Comparison of ENCODE assay signal across 14 cellular contexts in the genomic region with DNA sequence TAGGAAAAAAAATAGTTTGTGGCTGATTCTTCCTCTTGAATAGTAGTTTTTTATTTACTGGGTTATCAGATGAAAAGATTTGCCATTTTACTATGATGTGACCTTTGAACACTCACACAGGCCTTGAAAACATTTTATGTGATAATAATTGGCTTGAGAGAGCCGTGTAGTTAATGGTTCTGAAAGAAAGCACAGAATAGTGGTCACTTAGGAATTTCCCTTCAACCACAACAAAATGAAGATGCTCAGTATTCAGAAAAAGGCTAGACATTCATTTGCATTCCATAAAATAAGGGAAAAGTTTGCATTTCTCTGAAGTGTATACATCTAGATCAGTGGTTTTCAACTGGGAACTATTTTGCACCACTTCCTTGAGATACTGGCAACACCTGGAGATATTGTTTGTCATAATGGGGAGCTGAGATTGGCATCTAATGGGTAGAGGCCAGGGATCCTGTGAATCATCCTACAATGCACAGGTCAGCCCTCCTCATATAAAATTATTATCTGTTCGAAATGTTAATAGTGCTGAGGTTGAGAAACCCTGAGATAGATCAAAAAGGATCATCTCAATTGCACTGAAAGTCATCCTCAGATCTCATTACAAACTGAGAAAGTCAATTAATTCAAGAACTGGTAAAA.
DNase-seq lines count a peak whose midpoint lies in the region; ATAC-seq lines count a peak whose summit lies in the region.
"Had no signal": no experiment of that assay in that cellular context is flagged by ENCODE, and none has a peak within 500 bp of the region (broad histone marks: within the 10 kb centered on the region; RNA-seq: fewer than 3 reads in every experiment).

No MANE protein-coding gene starts in this region.

- ATAC-seq in GM18502 (IDR thresholded peaks at IDR 0.05; ENCODE audit: poor library complexity, unreplicated experiment), result peak; percentile 75
- peak; percentile 70 for ATAC-seq in GM19452 (IDR thresholded peaks at IDR 0.05; ENCODE audit: unreplicated experiment)
- ATAC-seq in HG02798 (IDR thresholded peaks at IDR 0.05; ENCODE audit: poor library complexity, unreplicated experiment), result peak; percentile 96
- ATAC-seq in HG03439 (IDR thresholded peaks at IDR 0.05; ENCODE audit: unreplicated experiment), result peak; percentile 84
- ATAC-seq in activated CD8-positive, alpha-beta memory T cell treated with anti-CD3 and anti-CD28 coated beads, Interleukin-2, amount 10 ng/mL, durations not matched to agents 7 days and 5 days, result no peak
- ATAC-seq: SK-N-SH treated with all-trans-retinoic acid at 6 μM for 48 hours had no signal

- no peak for DNase-seq in NCI-H128 (lab: John Stamatoyannopoulos, UW; ENCODE audit: unreplicated experiment)
- no peak for DNase-seq in mesenteric fat pad (ENCODE audit: low spot score)
- DNase-seq in NCI-H69 (lab: John Stamatoyannopoulos, UW), result no peak
- DNase-seq in activated CD8-positive, alpha-beta memory T cell treated with anti-CD3 and anti-CD28 coated beads, Interleukin-2, amount 10 ng/mL, durations not matched to agents 7 days and 5 days, result no peak
- DNase-seq: ACHN; activated T-cell treated with anti-CD3 and anti-CD28 coated beads, Interleukin-2, amount 50 U/mL, for 1 hour; anterior cingulate cortex; Calu3; uterus had no signal

- no peaks in the 10 kb centered on the region for H3K36me3 Mint-ChIP-seq in activated CD8-positive, alpha-beta memory T cell treated with anti-CD3 and anti-CD28 coated beads, Interleukin-2, amount 10 ng/mL, durations not matched to agents 7 days and 5 days

- H3K27ac Mint-ChIP-seq in activated CD8-positive, alpha-beta memory T cell treated with anti-CD3 and anti-CD28 coated beads, Interleukin-2, amount 10 ng/mL, durations not matched to agents 7 days and 5 days, result no peak overlapping the region

- peaks cover 2% of the 10 kb centered on the region for H3K9me3 Mint-ChIP-seq in activated CD8-positive, alpha-beta memory T cell treated with anti-CD3 and anti-CD28 coated beads, Interleukin-2, amount 10 ng/mL, durations not matched to agents 7 days and 5 days (ENCODE audit: low read depth)

- H3K27me3 Mint-ChIP-seq in activated CD8-positive, alpha-beta memory T cell treated with anti-CD3 and anti-CD28 coated beads, Interleukin-2, amount 10 ng/mL, durations not matched to agents 7 days and 5 days, result no peaks in the 10 kb centered on the region

- no peaks in the 10 kb centered on the region for H3K4me1 Mint-ChIP-seq in activated CD8-positive, alpha-beta memory T cell treated with anti-CD3 and anti-CD28 coated beads, Interleukin-2, amount 10 ng/mL, durations not matched to agents 7 days and 5 days

- H3K4me3 Mint-ChIP-seq in activated CD8-positive, alpha-beta memory T cell treated with anti-CD3 and anti-CD28 coated beads, Interleukin-2, amount 10 ng/mL, durations not matched to agents 7 days and 5 days, result no peak overlapping the region

- CTCF ChIA-PET in activated CD8-positive, alpha-beta memory T cell treated with anti-CD3 and anti-CD28 coated beads, Interleukin-2, amount 10 ng/mL, durations not matched to agents 7 days and 5 days (lab: Charles Lee), result no interaction called here
